Comparison of ENCODE assay signal across 1 cellular context in the genomic region with DNA sequence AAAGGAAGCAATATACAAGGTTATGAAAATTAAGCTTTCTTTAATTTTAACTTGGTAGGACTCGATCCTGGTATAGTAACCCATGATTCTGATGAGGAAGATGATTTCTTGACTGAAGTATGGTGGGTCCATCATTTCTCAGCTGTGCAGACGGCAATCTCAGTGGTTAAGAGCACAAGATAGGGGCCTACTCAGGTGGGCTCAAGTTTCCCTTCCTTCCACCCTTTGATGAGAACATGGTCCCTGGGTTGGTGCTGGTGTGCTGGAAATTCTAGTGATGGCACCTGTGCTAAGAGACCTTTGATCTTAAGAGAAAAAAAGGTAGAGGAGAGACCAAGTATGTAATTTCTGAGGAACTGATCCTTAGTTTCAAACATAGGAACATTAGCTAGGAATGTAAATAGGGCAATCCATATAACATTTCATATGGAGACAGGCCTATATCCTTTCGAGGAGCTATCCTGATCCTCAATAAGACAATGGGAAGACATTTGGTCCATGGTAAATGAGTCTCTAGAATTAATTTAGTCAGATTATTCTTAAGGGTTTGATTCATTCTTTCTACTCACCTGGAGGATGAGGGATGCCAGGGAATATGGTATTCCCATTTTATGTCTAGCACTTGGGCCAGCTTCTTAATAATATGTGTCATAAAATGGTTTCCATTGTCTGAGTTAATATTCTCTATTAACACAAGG.
TF ChIP-seq lines count a peak whose summit lies in the region.

No MANE protein-coding gene starts in this region.

TF ChIP-seq in WTC11, 78 proteins besides CTCF, POLR2A, EP300 and RAD21 (continued from another document):
- TF ChIP-seq, protein P1, sequence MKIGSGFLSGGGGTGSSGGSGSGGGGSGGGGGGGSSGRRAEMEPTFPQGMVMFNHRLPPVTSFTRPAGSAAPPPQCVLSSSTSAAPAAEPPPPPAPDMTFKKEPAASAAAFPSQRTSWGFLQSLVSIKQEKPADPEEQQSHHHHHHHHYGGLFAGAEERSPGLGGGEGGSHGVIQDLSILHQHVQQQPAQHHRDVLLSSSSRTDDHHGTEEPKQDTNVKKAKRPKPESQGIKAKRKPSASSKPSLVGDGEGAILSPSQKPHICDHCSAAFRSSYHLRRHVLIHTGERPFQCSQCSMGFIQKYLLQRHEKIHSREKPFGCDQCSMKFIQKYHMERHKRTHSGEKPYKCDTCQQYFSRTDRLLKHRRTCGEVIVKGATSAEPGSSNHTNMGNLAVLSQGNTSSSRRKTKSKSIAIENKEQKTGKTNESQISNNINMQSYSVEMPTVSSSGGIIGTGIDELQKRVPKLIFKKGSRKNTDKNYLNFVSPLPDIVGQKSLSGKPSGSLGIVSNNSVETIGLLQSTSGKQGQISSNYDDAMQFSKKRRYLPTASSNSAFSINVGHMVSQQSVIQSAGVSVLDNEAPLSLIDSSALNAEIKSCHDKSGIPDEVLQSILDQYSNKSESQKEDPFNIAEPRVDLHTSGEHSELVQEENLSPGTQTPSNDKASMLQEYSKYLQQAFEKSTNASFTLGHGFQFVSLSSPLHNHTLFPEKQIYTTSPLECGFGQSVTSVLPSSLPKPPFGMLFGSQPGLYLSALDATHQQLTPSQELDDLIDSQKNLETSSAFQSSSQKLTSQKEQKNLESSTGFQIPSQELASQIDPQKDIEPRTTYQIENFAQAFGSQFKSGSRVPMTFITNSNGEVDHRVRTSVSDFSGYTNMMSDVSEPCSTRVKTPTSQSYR (CRISPR knock-in tag; IDR thresholded peaks at IDR 0.05) = no peak
- TF ChIP-seq SMAD4 (CRISPR knock-in tag; IDR thresholded peaks at IDR 0.05) (no peak), NR3C1 (CRISPR knock-in tag; conservative IDR thresholded peaks at IDR 0.05; ENCODE audit: low read depth) (no peak), EMX1 (CRISPR knock-in tag; IDR thresholded peaks at IDR 0.05) (no peak)
